In the genomic region with DNA sequence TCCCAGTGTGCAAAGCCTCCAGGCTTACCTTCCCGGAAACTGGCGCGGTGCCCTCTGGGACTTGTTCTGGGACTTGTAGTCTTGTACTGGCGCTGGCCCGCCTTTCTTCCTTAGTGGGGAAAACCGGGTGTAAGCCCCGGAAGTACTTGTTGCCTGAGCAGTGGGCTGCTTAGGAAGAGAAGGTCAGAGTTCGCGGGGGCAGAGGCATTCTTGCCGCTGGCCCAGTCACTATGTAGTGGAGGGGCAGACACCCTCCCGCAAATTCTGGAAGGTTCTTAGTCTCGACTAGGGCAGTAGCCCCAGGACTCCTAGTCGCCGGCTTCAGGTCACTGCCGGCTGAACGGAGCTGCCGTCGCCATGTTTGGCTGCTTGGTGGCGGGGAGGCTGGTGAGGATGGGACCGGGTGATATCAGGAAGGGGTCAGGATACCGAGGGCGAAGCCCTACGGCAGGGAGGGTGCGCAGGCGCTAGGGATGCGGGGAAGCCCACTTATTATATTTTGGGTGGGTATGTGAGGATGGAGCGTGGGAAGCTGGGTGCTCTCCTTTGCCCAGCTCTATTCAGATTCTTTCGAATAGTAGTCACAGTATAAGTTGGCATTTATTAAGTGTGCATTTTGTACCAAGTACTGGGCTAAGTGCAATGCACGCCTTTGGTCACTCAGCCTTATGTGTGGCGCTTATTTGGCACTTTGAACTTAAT, we compare ENCODE assay signal across 1 cellular context.
A peak's percentile ranks its signal among the peaks of the same experiment; 100 is the strongest.
TF ChIP-seq lines count a peak whose summit lies in the region.

A gene with protein sequence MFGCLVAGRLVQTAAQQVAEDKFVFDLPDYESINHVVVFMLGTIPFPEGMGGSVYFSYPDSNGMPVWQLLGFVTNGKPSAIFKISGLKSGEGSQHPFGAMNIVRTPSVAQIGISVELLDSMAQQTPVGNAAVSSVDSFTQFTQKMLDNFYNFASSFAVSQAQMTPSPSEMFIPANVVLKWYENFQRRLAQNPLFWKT (plus strand): TSS at position 149 of the 702 bp plus-strand sequence. CDS start 209 bp downstream, at position 358.

TF ChIP-seq in HCT116, 20 proteins besides CTCF, POLR2A, EP300 and RAD21 (continued from another document):
- peak; percentile 77; the same call in 1 of the 2 replicates for TF ChIP-seq CBX3 (IDR thresholded peaks at IDR 0.05; ENCODE audit: low read depth)
TF ChIP-seq in HCT116: peak in this region for 7.
